Comparison of ENCODE assay signal across 10 cellular contexts in the genomic region with DNA sequence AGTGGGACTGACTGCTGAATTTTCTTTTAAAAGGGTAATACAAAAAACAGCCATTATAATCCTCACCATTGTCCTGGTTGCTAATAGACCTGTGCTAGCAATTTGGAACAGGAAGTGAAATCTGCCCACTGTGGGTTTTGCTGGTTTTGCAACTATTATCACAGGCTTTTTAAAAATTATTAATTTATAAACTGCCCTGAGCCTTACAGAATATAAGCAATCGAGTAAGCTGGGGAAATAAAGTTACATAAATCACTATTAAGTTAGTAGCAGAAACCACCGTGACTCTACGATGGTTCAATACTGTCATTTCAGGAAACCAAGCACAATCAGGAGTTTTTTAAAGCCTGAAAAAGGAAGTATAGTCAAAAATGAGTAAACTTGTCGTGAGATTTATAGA.
DNase-seq lines count a peak whose midpoint lies in the region; ATAC-seq lines count a peak whose summit lies in the region.
"Had no signal": no experiment of that assay in that cellular context is flagged by ENCODE, and none has a peak within 500 bp of the region (broad histone marks: within the 10 kb centered on the region; RNA-seq: fewer than 3 reads in every experiment).

No MANE protein-coding gene starts in this region.

- H3K36me3 Mint-ChIP-seq in activated naive CD8-positive, alpha-beta T cell treated with anti-CD3 and anti-CD28 coated beads, Interleukin-2, amount 50 U/mL, for 24 hours (ENCODE audit: low read depth), result no peaks in the 10 kb centered on the region
- H3K36me3 Mint-ChIP-seq: T-cell had no signal

- H3K9me3 Mint-ChIP-seq in activated naive CD8-positive, alpha-beta T cell treated with anti-CD3 and anti-CD28 coated beads, Interleukin-2, amount 50 U/mL, for 24 hours, result no peaks in the 10 kb centered on the region
- H3K9me3 Mint-ChIP-seq: T-cell had no signal

- H3K4me3 Mint-ChIP-seq in activated naive CD8-positive, alpha-beta T cell treated with anti-CD3 and anti-CD28 coated beads, Interleukin-2, amount 50 U/mL, for 24 hours, result no peak overlapping the region
- H3K4me3 Mint-ChIP-seq: T-cell had no signal

- H3K4me1 Mint-ChIP-seq in activated naive CD8-positive, alpha-beta T cell treated with anti-CD3 and anti-CD28 coated beads, Interleukin-2, amount 50 U/mL, for 24 hours, result peaks cover 2% of the 10 kb centered on the region
- H3K4me1 Mint-ChIP-seq: T-cell had no signal

- H3K27ac Mint-ChIP-seq in activated naive CD8-positive, alpha-beta T cell treated with anti-CD3 and anti-CD28 coated beads, Interleukin-2, amount 50 U/mL, for 24 hours, result no peak overlapping the region
- H3K27ac Mint-ChIP-seq: T-cell had no signal

- H3K27me3 Mint-ChIP-seq in activated naive CD8-positive, alpha-beta T cell treated with anti-CD3 and anti-CD28 coated beads, Interleukin-2, amount 50 U/mL, for 24 hours, result no peaks in the 10 kb centered on the region

- DNase-seq in NOMO-1 treated with DMSO at 0.1 percent for 48 hours (lab: John Stamatoyannopoulos, UW; ENCODE audit: unreplicated experiment) (peak; percentile 57), GDM1 (lab: John Stamatoyannopoulos, UW) (no peak), GM03348 (ENCODE audit: low spot score) (no peak)
- no peak for DNase-seq in central memory CD4-positive, alpha-beta T cell
- DNase-seq in activated naive CD8-positive, alpha-beta T cell treated with anti-CD3 and anti-CD28 coated beads, Interleukin-2, amount 50 U/mL, for 24 hours, result no peak
- DNase-seq: NCI-H345, T-cell had no signal

- ATAC-seq in GM18502 (IDR thresholded peaks at IDR 0.05; ENCODE audit: poor library complexity, unreplicated experiment) (peak; percentile 79), GM21381 (IDR thresholded peaks at IDR 0.05; ENCODE audit: unreplicated experiment) (peak; percentile 83), HG03060 (IDR thresholded peaks at IDR 0.05; ENCODE audit: low read depth, unreplicated experiment) (peak; percentile 73)
- ATAC-seq in activated naive CD8-positive, alpha-beta T cell treated with anti-CD3 and anti-CD28 coated beads, Interleukin-2, amount 50 U/mL, for 24 hours, result no peak
- ATAC-seq: T-cell had no signal
